Comparison of ENCODE assay signal across 3 cellular contexts in the genomic region with DNA sequence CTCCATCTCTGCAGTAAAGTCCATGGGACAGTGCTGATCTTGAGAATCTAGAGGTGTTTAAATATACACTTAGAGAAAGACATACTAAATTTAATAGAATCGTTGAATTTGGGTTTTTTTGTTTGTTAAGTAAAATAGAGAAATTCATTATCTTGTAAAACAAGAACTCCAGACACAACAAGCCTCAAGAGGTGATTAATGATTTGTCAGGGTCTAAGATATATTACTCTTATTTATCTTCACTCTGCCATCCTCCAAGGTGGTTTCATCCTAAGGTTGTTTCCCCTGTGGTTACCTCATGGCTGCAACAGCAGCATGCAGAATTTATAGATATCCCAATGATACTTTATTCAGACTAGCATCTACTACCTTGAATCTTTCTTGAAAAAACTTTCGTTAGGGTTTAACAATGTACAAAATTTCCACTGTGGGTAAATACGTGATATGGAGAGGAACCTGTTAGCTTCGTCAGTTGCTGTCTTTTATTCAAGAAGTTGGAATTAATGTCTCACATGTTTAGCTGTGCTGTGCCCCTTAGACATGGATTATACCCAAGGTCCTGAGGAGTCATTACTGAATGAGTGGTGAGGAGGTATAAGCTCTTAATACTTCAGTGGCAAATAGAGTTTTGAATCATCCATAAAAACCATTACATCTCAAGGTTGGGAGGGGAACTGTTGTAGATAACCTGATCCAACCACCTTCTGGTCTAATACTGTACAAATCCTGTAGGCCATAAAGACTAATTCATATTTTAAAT.
TF ChIP-seq lines count a peak whose summit lies in the region.

No MANE protein-coding gene starts in this region.

TF ChIP-seq in K562, 482 proteins besides CTCF, POLR2A, EP300 and RAD21 (continues in another document):
- TF ChIP-seq, protein P1, sequence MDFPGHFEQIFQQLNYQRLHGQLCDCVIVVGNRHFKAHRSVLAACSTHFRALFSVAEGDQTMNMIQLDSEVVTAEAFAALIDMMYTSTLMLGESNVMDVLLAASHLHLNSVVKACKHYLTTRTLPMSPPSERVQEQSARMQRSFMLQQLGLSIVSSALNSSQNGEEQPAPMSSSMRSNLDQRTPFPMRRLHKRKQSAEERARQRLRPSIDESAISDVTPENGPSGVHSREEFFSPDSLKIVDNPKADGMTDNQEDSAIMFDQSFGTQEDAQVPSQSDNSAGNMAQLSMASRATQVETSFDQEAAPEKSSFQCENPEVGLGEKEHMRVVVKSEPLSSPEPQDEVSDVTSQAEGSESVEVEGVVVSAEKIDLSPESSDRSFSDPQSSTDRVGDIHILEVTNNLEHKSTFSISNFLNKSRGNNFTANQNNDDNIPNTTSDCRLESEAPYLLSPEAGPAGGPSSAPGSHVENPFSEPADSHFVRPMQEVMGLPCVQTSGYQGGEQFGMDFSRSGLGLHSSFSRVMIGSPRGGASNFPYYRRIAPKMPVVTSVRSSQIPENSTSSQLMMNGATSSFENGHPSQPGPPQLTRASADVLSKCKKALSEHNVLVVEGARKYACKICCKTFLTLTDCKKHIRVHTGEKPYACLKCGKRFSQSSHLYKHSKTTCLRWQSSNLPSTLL (IDR thresholded peaks at IDR 0.05), result no peak
- TF ChIP-seq EZH2 (IDR thresholded peaks at IDR 0.05; ENCODE audit: borderline replicate concordance, low read depth, low read length) (no peak), STAT5A (IDR thresholded peaks at IDR 0.05; ENCODE audit: borderline replicate concordance, low read length) (no peak), ZNF583 (CRISPR knock-in tag; IDR thresholded peaks at IDR 0.05) (no peak), BRD4 (IDR thresholded peaks at IDR 0.05) (no peak), MEIS2 (IDR thresholded peaks at IDR 0.05; ENCODE audit: partially characterized antibody) (peak; percentile 75), TSHZ1 (CRISPR knock-in tag; IDR thresholded peaks at IDR 0.05) (no peak), ZNF57 (CRISPR knock-in tag; IDR thresholded peaks at IDR 0.05) (no peak), CBFA2T3 (IDR thresholded peaks at IDR 0.05) (peak; percentile 12; the same call in 1 of the 2 replicates), POU5F1 (IDR thresholded peaks at IDR 0.05; ENCODE audit: borderline replicate concordance, low read depth, low read length, partially characterized antibody) (no peak), TARDBP (IDR thresholded peaks at IDR 0.05) (no peak)

TF ChIP-seq in SK-N-SH, 30 proteins besides CTCF, POLR2A, EP300 and RAD21:
- no peak for TF ChIP-seq GABPA (IDR thresholded peaks at IDR 0.05; ENCODE audit: low read depth)
- TF ChIP-seq FOXM1 (IDR thresholded peaks at IDR 0.05; ENCODE audit: low read depth), result no peak
- no peak for TF ChIP-seq TCF12 (IDR thresholded peaks at IDR 0.05)
- TF ChIP-seq NFIC (IDR thresholded peaks at IDR 0.05; ENCODE audit: borderline replicate concordance), result no peak
- no peak for TF ChIP-seq USF1 (IDR thresholded peaks at IDR 0.05; ENCODE audit: borderline replicate concordance, low read depth)
- TF ChIP-seq, protein P2, sequence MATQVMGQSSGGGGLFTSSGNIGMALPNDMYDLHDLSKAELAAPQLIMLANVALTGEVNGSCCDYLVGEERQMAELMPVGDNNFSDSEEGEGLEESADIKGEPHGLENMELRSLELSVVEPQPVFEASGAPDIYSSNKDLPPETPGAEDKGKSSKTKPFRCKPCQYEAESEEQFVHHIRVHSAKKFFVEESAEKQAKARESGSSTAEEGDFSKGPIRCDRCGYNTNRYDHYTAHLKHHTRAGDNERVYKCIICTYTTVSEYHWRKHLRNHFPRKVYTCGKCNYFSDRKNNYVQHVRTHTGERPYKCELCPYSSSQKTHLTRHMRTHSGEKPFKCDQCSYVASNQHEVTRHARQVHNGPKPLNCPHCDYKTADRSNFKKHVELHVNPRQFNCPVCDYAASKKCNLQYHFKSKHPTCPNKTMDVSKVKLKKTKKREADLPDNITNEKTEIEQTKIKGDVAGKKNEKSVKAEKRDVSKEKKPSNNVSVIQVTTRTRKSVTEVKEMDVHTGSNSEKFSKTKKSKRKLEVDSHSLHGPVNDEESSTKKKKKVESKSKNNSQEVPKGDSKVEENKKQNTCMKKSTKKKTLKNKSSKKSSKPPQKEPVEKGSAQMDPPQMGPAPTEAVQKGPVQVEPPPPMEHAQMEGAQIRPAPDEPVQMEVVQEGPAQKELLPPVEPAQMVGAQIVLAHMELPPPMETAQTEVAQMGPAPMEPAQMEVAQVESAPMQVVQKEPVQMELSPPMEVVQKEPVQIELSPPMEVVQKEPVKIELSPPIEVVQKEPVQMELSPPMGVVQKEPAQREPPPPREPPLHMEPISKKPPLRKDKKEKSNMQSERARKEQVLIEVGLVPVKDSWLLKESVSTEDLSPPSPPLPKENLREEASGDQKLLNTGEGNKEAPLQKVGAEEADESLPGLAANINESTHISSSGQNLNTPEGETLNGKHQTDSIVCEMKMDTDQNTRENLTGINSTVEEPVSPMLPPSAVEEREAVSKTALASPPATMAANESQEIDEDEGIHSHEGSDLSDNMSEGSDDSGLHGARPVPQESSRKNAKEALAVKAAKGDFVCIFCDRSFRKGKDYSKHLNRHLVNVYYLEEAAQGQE (IDR thresholded peaks at IDR 0.05; ENCODE audit: low read depth, low read length), result no peak
- TF ChIP-seq TEAD4 (IDR thresholded peaks at IDR 0.05; ENCODE audit: borderline replicate concordance, insufficient read depth), result no peak
- no peak for TF ChIP-seq RFX5 (IDR thresholded peaks at IDR 0.05; ENCODE audit: low read length)
- no peak for TF ChIP-seq ZBTB33 (IDR thresholded peaks at IDR 0.05; ENCODE audit: borderline replicate concordance, low read depth)
- TF ChIP-seq ELF1 (IDR thresholded peaks at IDR 0.05), result no peak
- no peak for TF ChIP-seq POLR2AphosphoS5 (IDR thresholded peaks at IDR 0.05; ENCODE audit: low read depth, low read length)
- TF ChIP-seq, protein P3, sequence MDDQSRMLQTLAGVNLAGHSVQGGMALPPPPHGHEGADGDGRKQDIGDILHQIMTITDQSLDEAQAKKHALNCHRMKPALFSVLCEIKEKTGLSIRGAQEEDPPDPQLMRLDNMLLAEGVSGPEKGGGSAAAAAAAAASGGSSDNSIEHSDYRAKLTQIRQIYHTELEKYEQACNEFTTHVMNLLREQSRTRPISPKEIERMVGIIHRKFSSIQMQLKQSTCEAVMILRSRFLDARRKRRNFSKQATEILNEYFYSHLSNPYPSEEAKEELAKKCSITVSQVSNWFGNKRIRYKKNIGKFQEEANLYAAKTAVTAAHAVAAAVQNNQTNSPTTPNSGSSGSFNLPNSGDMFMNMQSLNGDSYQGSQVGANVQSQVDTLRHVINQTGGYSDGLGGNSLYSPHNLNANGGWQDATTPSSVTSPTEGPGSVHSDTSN (IDR thresholded peaks at IDR 0.05), result no peak
- no peak for TF ChIP-seq EZH2phosphoT487 (IDR thresholded peaks at IDR 0.05; ENCODE audit: borderline replicate concordance, low read depth)
- no peak for TF ChIP-seq GATA2 (CRISPR knock-in tag; IDR thresholded peaks at IDR 0.05)
TF ChIP-seq in SK-N-SH: peak in this region for 0.

TF ChIP-seq in GM23338, 12 proteins besides CTCF, POLR2A, EP300 and RAD21:
- no peak for TF ChIP-seq EZH2phosphoT487 (IDR thresholded peaks at IDR 0.05; ENCODE audit: unreplicated experiment)
TF ChIP-seq in GM23338: peak in this region for 0.
